Comparison of ENCODE assay signal across 1 cellular context in genomic region chr10:50613150-50613549, GRCh38.
TF ChIP-seq lines count a peak whose summit lies in the region.

No MANE protein-coding gene starts in this region.

TF ChIP-seq in WTC11, 78 proteins besides CTCF, POLR2A, EP300 and RAD21 (continued from another document):
- TF ChIP-seq ARID4B (CRISPR knock-in tag; IDR thresholded peaks at IDR 0.05; ENCODE audit: borderline replicate concordance): no peak
- TF ChIP-seq, protein P1, sequence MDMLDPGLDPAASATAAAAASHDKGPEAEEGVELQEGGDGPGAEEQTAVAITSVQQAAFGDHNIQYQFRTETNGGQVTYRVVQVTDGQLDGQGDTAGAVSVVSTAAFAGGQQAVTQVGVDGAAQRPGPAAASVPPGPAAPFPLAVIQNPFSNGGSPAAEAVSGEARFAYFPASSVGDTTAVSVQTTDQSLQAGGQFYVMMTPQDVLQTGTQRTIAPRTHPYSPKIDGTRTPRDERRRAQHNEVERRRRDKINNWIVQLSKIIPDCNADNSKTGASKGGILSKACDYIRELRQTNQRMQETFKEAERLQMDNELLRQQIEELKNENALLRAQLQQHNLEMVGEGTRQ (CRISPR knock-in tag; IDR thresholded peaks at IDR 0.05): no peak
- TF ChIP-seq SMAD3 (CRISPR knock-in tag; IDR thresholded peaks at IDR 0.05; ENCODE audit: borderline replicate concordance): no peak
- TF ChIP-seq CREM (CRISPR knock-in tag; IDR thresholded peaks at IDR 0.05): no peak
- TF ChIP-seq, protein P2, sequence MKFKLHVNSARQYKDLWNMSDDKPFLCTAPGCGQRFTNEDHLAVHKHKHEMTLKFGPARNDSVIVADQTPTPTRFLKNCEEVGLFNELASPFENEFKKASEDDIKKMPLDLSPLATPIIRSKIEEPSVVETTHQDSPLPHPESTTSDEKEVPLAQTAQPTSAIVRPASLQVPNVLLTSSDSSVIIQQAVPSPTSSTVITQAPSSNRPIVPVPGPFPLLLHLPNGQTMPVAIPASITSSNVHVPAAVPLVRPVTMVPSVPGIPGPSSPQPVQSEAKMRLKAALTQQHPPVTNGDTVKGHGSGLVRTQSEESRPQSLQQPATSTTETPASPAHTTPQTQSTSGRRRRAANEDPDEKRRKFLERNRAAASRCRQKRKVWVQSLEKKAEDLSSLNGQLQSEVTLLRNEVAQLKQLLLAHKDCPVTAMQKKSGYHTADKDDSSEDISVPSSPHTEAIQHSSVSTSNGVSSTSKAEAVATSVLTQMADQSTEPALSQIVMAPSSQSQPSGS (CRISPR knock-in tag; IDR thresholded peaks at IDR 0.05; ENCODE audit: borderline replicate concordance, low read depth): no peak
- no peak for TF ChIP-seq RELA (CRISPR knock-in tag; IDR thresholded peaks at IDR 0.05; ENCODE audit: borderline replicate concordance)
- TF ChIP-seq MAX (CRISPR knock-in tag; IDR thresholded peaks at IDR 0.05): no peak
